8 cellular contexts compared by ENCODE assay signal in the genomic region with DNA sequence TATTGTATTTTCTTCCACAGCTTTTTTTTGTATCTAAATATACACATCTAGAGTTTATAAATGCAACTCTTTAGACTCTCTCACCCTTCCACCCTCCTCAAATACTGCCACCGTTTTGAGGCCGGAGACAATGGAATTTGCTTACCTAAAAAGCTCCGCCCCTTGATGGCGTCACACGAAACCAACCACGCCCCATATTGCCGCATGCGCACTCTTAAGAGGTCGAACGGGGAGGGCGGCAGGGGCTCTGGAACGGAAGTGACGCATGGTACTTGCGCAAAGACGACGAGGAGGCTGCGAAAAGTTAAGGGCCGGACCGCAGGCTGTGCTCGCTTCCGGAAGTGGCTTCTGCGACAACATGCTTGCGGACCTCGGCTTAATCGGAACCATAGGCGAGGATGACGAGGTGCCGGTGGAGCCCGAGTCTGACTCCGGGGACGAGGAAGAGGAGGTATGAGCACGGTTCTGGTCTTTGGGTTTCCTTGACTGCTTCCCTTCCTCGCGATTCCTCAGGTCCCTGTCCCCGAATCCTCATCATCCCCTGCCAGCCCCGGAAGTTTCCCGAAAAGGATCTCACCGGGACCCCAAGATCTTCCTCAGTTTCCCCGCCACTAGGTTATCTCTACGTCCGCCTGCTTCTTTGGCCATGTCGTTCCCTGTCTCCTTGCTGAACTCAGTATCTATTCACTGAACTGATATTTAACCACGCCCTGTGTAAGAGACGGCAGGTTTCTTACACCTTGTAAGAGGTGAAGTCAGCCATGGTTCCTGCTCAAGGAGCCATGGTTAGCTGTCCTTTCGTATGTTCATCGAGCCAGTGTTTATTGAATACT. TPM values are rescaled to one million over a fixed set of nuclear protein-coding genes. Genes with fewer than 3 reads are reported as not detected.
DNase-seq lines count a peak whose midpoint lies in the region; ATAC-seq and TF ChIP-seq lines count a peak whose summit lies in the region.

A gene with protein sequence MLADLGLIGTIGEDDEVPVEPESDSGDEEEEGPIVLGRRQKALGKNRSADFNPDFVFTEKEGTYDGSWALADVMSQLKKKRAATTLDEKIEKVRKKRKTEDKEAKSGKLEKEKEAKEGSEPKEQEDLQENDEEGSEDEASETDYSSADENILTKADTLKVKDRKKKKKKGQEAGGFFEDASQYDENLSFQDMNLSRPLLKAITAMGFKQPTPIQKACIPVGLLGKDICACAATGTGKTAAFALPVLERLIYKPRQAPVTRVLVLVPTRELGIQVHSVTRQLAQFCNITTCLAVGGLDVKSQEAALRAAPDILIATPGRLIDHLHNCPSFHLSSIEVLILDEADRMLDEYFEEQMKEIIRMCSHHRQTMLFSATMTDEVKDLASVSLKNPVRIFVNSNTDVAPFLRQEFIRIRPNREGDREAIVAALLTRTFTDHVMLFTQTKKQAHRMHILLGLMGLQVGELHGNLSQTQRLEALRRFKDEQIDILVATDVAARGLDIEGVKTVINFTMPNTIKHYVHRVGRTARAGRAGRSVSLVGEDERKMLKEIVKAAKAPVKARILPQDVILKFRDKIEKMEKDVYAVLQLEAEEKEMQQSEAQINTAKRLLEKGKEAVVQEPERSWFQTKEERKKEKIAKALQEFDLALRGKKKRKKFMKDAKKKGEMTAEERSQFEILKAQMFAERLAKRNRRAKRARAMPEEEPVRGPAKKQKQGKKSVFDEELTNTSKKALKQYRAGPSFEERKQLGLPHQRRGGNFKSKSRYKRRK (plus strand): TSS at position 326 of the 833 bp plus-strand sequence. CDS start 33 bp downstream, at position 359.

- H3K27ac Mint-ChIP-seq in effector memory CD8-positive, alpha-beta T cell: peak within 1 kb of the TSS; percentile 94 to 96

- peaks cover 11 to 27% of the 10 kb centered on the region in 2 donors for H3K4me1 Mint-ChIP-seq in effector memory CD8-positive, alpha-beta T cell (ENCODE audit: low read depth in 2 of 2)

- H3K4me3 Mint-ChIP-seq in effector memory CD8-positive, alpha-beta T cell: peak within 1 kb of the TSS; percentile 87 to 93

- H3K36me3 Mint-ChIP-seq in effector memory CD8-positive, alpha-beta T cell (ENCODE audit: insufficient read depth): peaks cover 52% of the 10 kb centered on the region

- peak; percentile 94 for ATAC-seq in effector memory CD8-positive, alpha-beta T cell (replicated peaks)

- H3K27me3 Mint-ChIP-seq in effector memory CD8-positive, alpha-beta T cell: no peaks in the 10 kb centered on the region

- DNase-seq in CMK (ENCODE audit: low read depth) (peak; percentile 98), GM20000 (ENCODE audit: low spot score) (peak; percentile 97), HT1080 (ENCODE audit: low read depth) (peak; percentile 96), NOMO-1 treated with DMSO at 0.1 percent for 48 hours (lab: John Stamatoyannopoulos, UW; ENCODE audit: unreplicated experiment) (peak; percentile 97), medulla oblongata (ENCODE audit: extremely low spot score) (peak; percentile 100)
- DNase-seq in activated CD8-positive, alpha-beta memory T cell treated with anti-CD3 and anti-CD28 coated beads for 4 hours (ENCODE audit: low read depth in 2 of 2): peak; percentile 94
- DNase-seq in effector memory CD8-positive, alpha-beta T cell: peak; percentile 94 to 98 (median 96)
- DNase-seq in stimulated activated CD8-positive, alpha-beta memory T cell treated with anti-CD3 and anti-CD28 coated beads, Interleukin-12 subunit alpha, Interleukin-12 subunit beta, amount 100 ng/mL, for 1 hour (ENCODE audit: low read depth): peak; percentile 96

- no peak for TF ChIP-seq CTCF in GM20000 (IDR thresholded peaks at IDR 0.05; ENCODE audit: extremely low read depth, missing control alignments)

- no peaks in the 10 kb centered on the region for H3K9me3 Mint-ChIP-seq in effector memory CD8-positive, alpha-beta T cell

RNA-seq across cellular contexts. Expression of the gene that starts here (rescaled TPM):
- 61.9 and 68.6 TPM in 2 replicates for total RNA-seq in HT1080 (2014; rRNA removed; shearing (Covaris generic))
- polyA plus RNA-seq in HT1080 (2015; cell fraction: cytosol; rRNA removed): 20.6 and 25.5 TPM in 2 replicates
- 35.1 and 35.2 TPM in 2 replicates for polyA plus RNA-seq in HT1080 (2015; cell fraction: nucleus; rRNA removed)

Comparison
In these comparisons a context has a peak if more than half of its experiments do, and no peak if none do; other contexts are left out.
1. Peak in every context shown above with its lines: DNase-seq and ATAC-seq.